Comparison of ENCODE assay signal across 8 cellular contexts in genomic region chr2:45681675-45682074, GRCh38. TPM values are rescaled to one million over a fixed set of nuclear protein-coding genes. Genes with fewer than 3 reads are reported as not detected.
A peak's percentile ranks its signal among the peaks of the same experiment; 100 is the strongest.
DNase-seq lines count a peak whose midpoint lies in the region; ATAC-seq, FAIRE-seq and TF ChIP-seq lines count a peak whose summit lies in the region.

No MANE protein-coding gene starts in this region.

- no peak overlapping the region for H4K91ac ChIP-seq in neuronal stem cell (ENCODE audit: low read depth, low read length, poor library complexity)

- no peak overlapping the region for H3K4me3 ChIP-seq in A673 (ENCODE audit: low read depth, low read length, poor library complexity, severe bottlenecking)
- H3K4me3 ChIP-seq in GM12878, result no peak overlapping the region
- H3K4me3 ChIP-seq in mucosa of descending colon, result no peak overlapping the region
- H3K4me3 ChIP-seq in neuronal stem cell (ENCODE audit: low read length in 2 of 2), result no peak overlapping the region

- DNase-seq in A673 (ENCODE audit: low spot score), result peak; percentile 3
- DNase-seq in GM12878 (ENCODE audit: low read depth, low spot score), result no peak
- DNase-seq in mucosa of descending colon, result no peak
- DNase-seq in stimulated activated CD4-positive, alpha-beta T cell treated with anti-CD3 and anti-CD28 coated beads, Interleukin-4, amount 100 ng/mL, for 4 hours, result no peak
- no peak for DNase-seq in neuronal stem cell (ENCODE audit: low spot score)

- no peak overlapping the region for H3K23ac ChIP-seq in neuronal stem cell (ENCODE audit: low read depth, low read length, poor library complexity)

- no peak overlapping the region for H3K4ac ChIP-seq in neuronal stem cell (ENCODE audit: low read length)

- BruUV-seq in A673 (replicated peaks; lab: Mats Ljungman, UMichigan) (no TSS peak), GM12878 (replicated peaks; lab: Mats Ljungman, UMichigan) (no TSS peak)

- no peak overlapping the region for H3K18ac ChIP-seq in neuronal stem cell (ENCODE audit: low read length)

- TF ChIP-seq EP300 in GM12878 (IDR thresholded peaks at IDR 0.05; ENCODE audit: borderline replicate concordance in 1 of 2, control insufficient read depth in 1 of 2, low read depth in 2 of 2, low read length in 2 of 2), result no peak

- H3K14ac ChIP-seq in neuronal stem cell (ENCODE audit: low read length), result no peak overlapping the region

- H3K4me1 ChIP-seq in A673 (ENCODE audit: insufficient read depth, low read length, poor library complexity, severe bottlenecking), result no peaks in the 10 kb centered on the region
- H3K4me1 ChIP-seq in GM12878 (ENCODE audit: control insufficient read depth, insufficient read depth, low read length), result peaks cover 3% of the 10 kb centered on the region; the same call in 1 of the 2 replicates
- peaks cover 27% of the 10 kb centered on the region for H3K4me1 ChIP-seq in mucosa of descending colon (ENCODE audit: low read depth)
- no peaks in the 10 kb centered on the region for H3K4me1 ChIP-seq in neuronal stem cell (ENCODE audit: control insufficient read depth in 2 of 2, insufficient read depth in 1 of 2, low read depth in 1 of 2, low read length in 2 of 2)

- no peak overlapping the region for H4K8ac ChIP-seq in neuronal stem cell (ENCODE audit: low read depth, low read length)

- FAIRE-seq in GM12878 (lab: Jason Lieb, UNC), result peak; percentile 64

- in situ Hi-C loops in GM12878 (cut with MboI), result no loop called here

- H3K27ac ChIP-seq in A673 (ENCODE audit: low read depth, low read length, poor library complexity, severe bottlenecking), result no peak overlapping the region
- no peak overlapping the region for H3K27ac ChIP-seq in GM12878 (ENCODE audit: control insufficient read depth, insufficient read depth)
- no peak overlapping the region for H3K27ac ChIP-seq in neuronal stem cell (replicated peaks; ENCODE audit: low read length)

- TF ChIP-seq CTCF in A673 (conservative IDR thresholded peaks at IDR 0.05; ENCODE audit: low read depth, low read length) (no peak), GM12878 (IDR thresholded peaks at IDR 0.05 in 2 of 3, conservative IDR thresholded peaks at IDR 0.05 in 1 of 3; ENCODE audit: control insufficient read depth in 2 of 3, extremely low read depth in 1 of 3, insufficient read depth in 1 of 3, low read depth in 3 of 3, low read length in 3 of 3) (no peak), mucosa of descending colon (IDR thresholded peaks at IDR 0.05) (no peak)

- H3K27me3 ChIP-seq in A673 (replicated peaks; ENCODE audit: insufficient read depth, low read depth, low read length, poor library complexity), result no peaks in the 10 kb centered on the region
- no peaks in the 10 kb centered on the region for H3K27me3 ChIP-seq in GM12878 (replicated peaks in 1 of 2; ENCODE audit: control insufficient read depth in 2 of 2, insufficient read depth in 2 of 2, low read length in 1 of 2)
- H3K27me3 ChIP-seq in neuronal stem cell (ENCODE audit: control insufficient read depth in 3 of 3, insufficient read depth in 3 of 3, low read depth in 1 of 3, low read length in 3 of 3), result no peaks in the 10 kb centered on the region

- RAD21 ChIA-PET in GM12878 (lab: Charles Lee; ENCODE audit: unreplicated experiment), result no interaction called here

- no peak overlapping the region for H2AK5ac ChIP-seq in neuronal stem cell (ENCODE audit: low read depth, low read length)

- TF ChIP-seq RAD21 in GM12878 (IDR thresholded peaks at IDR 0.05; ENCODE audit: insufficient read depth, low read depth, low read length), result no peak

- H3K4me2 ChIP-seq in GM12878 (ENCODE audit: control insufficient read depth, insufficient read depth) (no peak overlapping the region), neuronal stem cell (ENCODE audit: insufficient read depth, low read length, poor library complexity, severe bottlenecking) (no peak overlapping the region)

- CTCF ChIA-PET in A673 (lab: Charles Lee) (interaction anchor here (0.6 kb wide), 1 partner anchor 38 kb away, joined by 3 read pairs; no protein-coding TSS in a partner anchor), GM12878 (lab: Yijun Ruan, JAX) (interaction anchor here (1.5 kb wide), 1 partner anchor 25 kb away, joined by 4 read pairs; no protein-coding TSS in a partner anchor)

- no peaks in the 10 kb centered on the region for H4K20me1 ChIP-seq in GM12878 (ENCODE audit: control insufficient read depth, insufficient read depth)

- H3K9ac ChIP-seq in GM12878 (ENCODE audit: control insufficient read depth, insufficient read depth, low read length) (no peak overlapping the region), neuronal stem cell (ENCODE audit: low read depth, low read length, poor library complexity) (no peak overlapping the region)

- POLR2A ChIA-PET in A673 (lab: Charles Lee; ENCODE audit: low non-redundant PET) (no interaction called here), GM12878 (lab: Charles Lee) (interaction anchor here (1.5 kb wide), 1 partner anchor 9 kb away, joined by 5 read pairs; no protein-coding TSS in a partner anchor)

- H2BK15ac ChIP-seq in neuronal stem cell (ENCODE audit: low read length), result no peak overlapping the region

- 49% methylated on average over 3 of the region's 3 CpGs for WGBS in GM12878 (ENCODE audit: insufficient coverage, insufficient replicate concordance, low lambda C conversion rate, missing lambda C conversion rate)
- WGBS in neuronal stem cell (ENCODE audit: extremely low coverage in 2 of 2, insufficient read length in 2 of 2, insufficient replicate concordance in 1 of 2), 2 donors, result no CpG with 5 or more reads among the region's 3 CpGs

- intact Hi-C loops in A673 (cut with micrococcal nuclease; ENCODE audit: unreplicated experiment) (no loop called here), GM12878 (cut with micrococcal nuclease; ENCODE audit: unreplicated experiment) (no loop called here), mucosa of descending colon (cut with DNase I, micrococcal nuclease) (no loop called here)

- H3K9me3 ChIP-seq in A673 (ENCODE audit: low read depth, low read length, poor library complexity, severe bottlenecking) (no peaks in the 10 kb centered on the region), GM12878 (replicated peaks; ENCODE audit: control insufficient read depth, insufficient read depth, low read length) (no peaks in the 10 kb centered on the region), mucosa of descending colon (no peaks in the 10 kb centered on the region), neuronal stem cell (replicated peaks in 1 of 2; ENCODE audit: control insufficient read depth in 2 of 2, insufficient read depth in 1 of 2, low read depth in 1 of 2, low read length in 2 of 2) (no peaks in the 10 kb centered on the region)

- H2BK12ac ChIP-seq in neuronal stem cell (ENCODE audit: low read length), result no peak overlapping the region

- SMC1A ChIA-PET in GM12878 (lab: Charles Lee; ENCODE audit: uncharacterized antibody, unreplicated experiment), result interaction anchor here (1.0 to 1.9 kb wide), 5 partner anchors 9 to 152 kb away, joined by 3 to 5 read pairs (median 3); no protein-coding TSS in a partner anchor

- TF ChIP-seq POLR2A in GM12878 (IDR thresholded peaks at IDR 0.05; ENCODE audit: low read depth, low read length), result no peak

- ATAC-seq in GM18909 (IDR thresholded peaks at IDR 0.05; ENCODE audit: poor library complexity, unreplicated experiment) (peak; percentile 93), HG03469 (IDR thresholded peaks at IDR 0.05; ENCODE audit: unreplicated experiment) (peak; percentile 90), GM12878 (peak; percentile 99), mucosa of descending colon (peak; percentile 64), HG02840 (IDR thresholded peaks at IDR 0.05; ENCODE audit: low FRiP score, unreplicated experiment) (no peak)

- H3K79me2 ChIP-seq in GM12878 (ENCODE audit: control insufficient read depth, insufficient read depth, low read length), result peaks cover 3% of the 10 kb centered on the region

- no peak overlapping the region for H2AFZ ChIP-seq in GM12878 (ENCODE audit: control insufficient read depth, low read depth, low read length)
- no peak overlapping the region for H2AFZ ChIP-seq in neuronal stem cell (ENCODE audit: low read length)

- no peaks in the 10 kb centered on the region for H3K79me1 ChIP-seq in neuronal stem cell (ENCODE audit: low read depth, low read length)

- no peaks in the 10 kb centered on the region for H3K36me3 ChIP-seq in A673 (ENCODE audit: insufficient read depth, low read length, poor library complexity, severe bottlenecking)
- no peaks in the 10 kb centered on the region; a peak in 1 of 4 replicates for H3K36me3 ChIP-seq in GM12878 (ENCODE audit: control insufficient read depth in 2 of 2, insufficient read depth in 2 of 2, low read length in 1 of 2)
- no peaks in the 10 kb centered on the region for H3K36me3 ChIP-seq in mucosa of descending colon (ENCODE audit: low read depth)
- H3K36me3 ChIP-seq in neuronal stem cell (replicated peaks in 1 of 2; ENCODE audit: control insufficient read depth in 2 of 2, insufficient read depth in 2 of 2, low read length in 2 of 2), result no peaks in the 10 kb centered on the region

- H2BK120ac ChIP-seq in neuronal stem cell (ENCODE audit: low read depth, low read length), result no peak overlapping the region

- H2BK5ac ChIP-seq in neuronal stem cell (ENCODE audit: low read length), result no peak overlapping the region

TF ChIP-seq in GM12878, 131 proteins besides CTCF, POLR2A, EP300 and RAD21 (continues in another document):
- no peak for TF ChIP-seq IKZF1 (conservative IDR thresholded peaks at IDR 0.05)
- TF ChIP-seq SMAD1 (IDR thresholded peaks at IDR 0.05; ENCODE audit: low read depth, partially characterized antibody), result no peak
- no peak for TF ChIP-seq RFX5 (IDR thresholded peaks at IDR 0.05; ENCODE audit: low read depth, low read length)
- TF ChIP-seq ATF7 (IDR thresholded peaks at IDR 0.05; ENCODE audit: low read depth), result peak; percentile 34; the same call in 1 of the 2 replicates

RNA-seq across cellular contexts. Expression of gene PRKCE, which starts 30.2 kb away (rescaled TPM):
- total RNA-seq in A673 (2021) (1.7 and 2.4 TPM in 2 replicates), GM12878 (2014; rRNA removed) (15.4 and 15.6 TPM in 2 replicates), GM12878 (2014; rRNA removed; fragmentation: Illumina TruSeq; extraction: Trizol) (12.7 and 13.5 TPM in 2 replicates), GM12878 (2021) (28.2 and 30.8 TPM in 2 replicates), mucosa of descending colon (10 to 100 TPM; 24.5 to 52.0 (median 32.7) TPM)
- total RNA-seq in GM12878 (2013; cell fraction: nucleolus; rRNA removed), result 80.0 and 82.5 TPM in 2 replicates
- polyA plus RNA-seq in GM12878 (2011; ENCODE audit: low read depth), result 4.6 TPM
- polyA plus RNA-seq in GM12878 (2011; rRNA removed) (6.4 and 6.7 TPM in 2 replicates), GM12878 (2014; fragmentation: Illumina TruSeq; extraction: Trizol) (8.3 and 11.2 TPM in 2 replicates), GM12878 (2014; fragmentation: Nextera tagmentation; extraction: Ambion mirVana) (1 to 10 TPM; 2.6 to 3.0 TPM), GM12878 (2014; rRNA removed) (10.9 TPM in 2 replicates), GM12878 (2016; fragmentation: Nextera tagmentation; extraction: Ambion mirVana) (10 to 100 TPM; 11.7 to 20.5 TPM)
- 5.0 and 5.4 TPM in 2 replicates for polyA plus RNA-seq in GM12878 (2011; cell fraction: cytosol; rRNA removed)
- polyA plus RNA-seq in GM12878 (2011; cell fraction: nucleus; rRNA removed), result 12.7 and 14.2 TPM in 2 replicates
- 6.2 and 7.3 TPM in 2 replicates for polyA plus RNA-seq in GM12878 (2012)
- 25.6 and 28.1 TPM in 2 replicates for polyA minus RNA-seq in GM12878 (2011; rRNA and poly(A)+ RNA removed)
- 8.9 and 12.7 TPM in 2 replicates for polyA minus RNA-seq in GM12878 (2011; cell fraction: cytosol; rRNA and poly(A)+ RNA removed)
- 49.2 and 86.5 TPM in 2 replicates for polyA minus RNA-seq in GM12878 (2011; cell fraction: nucleus; rRNA and poly(A)+ RNA removed)
- polyA plus RNA-seq in neuronal stem cell (2013, experiment 1 of 2), result 2.1 TPM
- 1.7 TPM for polyA plus RNA-seq in neuronal stem cell (2013, experiment 2 of 2)
